ENCODE assay signal across 1 cellular context in genomic region chr6:157395199-157395598, GRCh38.
A peak's percentile ranks its signal among the peaks of the same experiment; 100 is the strongest.
TF ChIP-seq lines count a peak whose summit lies in the region.

No MANE protein-coding gene starts in this region.

TF ChIP-seq in K562, 482 proteins besides CTCF, POLR2A, EP300 and RAD21 (continued from another document):
- peak; percentile 89 for TF ChIP-seq ZNF121 (CRISPR knock-in tag; conservative IDR thresholded peaks at IDR 0.05)
